25 cellular contexts compared by ENCODE assay signal in the genomic region with DNA sequence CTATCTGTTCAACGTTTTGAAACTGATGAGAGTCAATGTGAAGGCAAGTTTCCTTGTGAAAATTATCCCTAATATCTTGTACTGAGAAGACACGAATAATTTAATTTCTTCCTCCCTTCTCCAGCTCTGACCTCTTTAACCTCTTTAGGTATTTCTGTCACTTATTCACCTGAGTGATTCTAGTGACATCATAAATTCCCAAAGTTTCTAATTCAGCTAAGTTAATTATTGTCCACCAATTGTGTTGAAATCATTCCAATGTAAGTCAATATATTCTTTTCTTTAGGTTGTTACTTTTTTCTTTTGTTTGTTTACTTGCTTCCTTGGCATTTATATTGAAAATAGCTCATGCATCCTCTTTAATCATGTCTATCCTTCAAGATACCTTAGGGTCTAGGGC.
DNase-seq lines count a peak whose midpoint lies in the region; ATAC-seq, FAIRE-seq and TF ChIP-seq lines count a peak whose summit lies in the region.
"Had no signal": no experiment of that assay in that cellular context is flagged by ENCODE, and none has a peak within 500 bp of the region (broad histone marks: within the 10 kb centered on the region; RNA-seq: fewer than 3 reads in every experiment).

No MANE protein-coding gene starts in this region.

- no peaks in the 10 kb centered on the region for H3K27me3 ChIP-seq in suprapubic skin
- H3K27me3 ChIP-seq: BE2C, BLaER1 had no signal

- no peak for TF ChIP-seq CTCF in A549 (IDR thresholded peaks at IDR 0.05)
- TF ChIP-seq CTCF in suprapubic skin (IDR thresholded peaks at IDR 0.05), result no peak

- peaks cover 66% of the 10 kb centered on the region for H3K4me1 ChIP-seq in A549
- no peaks in the 10 kb centered on the region for H3K4me1 ChIP-seq in suprapubic skin
- H3K4me1 ChIP-seq: BE2C, BLaER1 had no signal

- no peaks in the 10 kb centered on the region for H3K27me3 Mint-ChIP-seq in activated T-helper 2 cell treated with anti-CD3 and anti-CD28 coated beads, Interferon-gamma antibody, Interleukin-2, Interleukin-4, amounts not matched to agents 10 μg/mL and 5 μg/mL and 100 μg/mL, durations not matched to agents 14 hours and 24 hours and 36 hours (ENCODE audit: low read depth)
- H3K27me3 Mint-ChIP-seq: CD4-positive, CD25-positive, alpha-beta regulatory T cell; CD8-positive, alpha-beta memory T cell had no signal

- no peak for FAIRE-seq in A549 (lab: Jason Lieb, UNC)
- peak; percentile 73 for FAIRE-seq in H54 (lab: Jason Lieb, UNC)
- FAIRE-seq: D721Med, G401.6, GM12891, GM19239 had no signal

- intact Hi-C loops in activated T-helper 2 cell treated with anti-CD3 and anti-CD28 coated beads, Interferon-gamma antibody, Interleukin-2, Interleukin-4, amounts not matched to agents 10 μg/mL and 5 μg/mL and 100 μg/mL, durations not matched to agents 14 hours and 24 hours and 36 hours (cut with micrococcal nuclease), result no loop called here

- no peaks in the 10 kb centered on the region for H3K9me3 Mint-ChIP-seq in activated T-helper 2 cell treated with anti-CD3 and anti-CD28 coated beads, Interferon-gamma antibody, Interleukin-2, Interleukin-4, amounts not matched to agents 10 μg/mL and 5 μg/mL and 100 μg/mL, durations not matched to agents 14 hours and 24 hours and 36 hours

- WGBS in A549 (ENCODE audit: missing lambda C conversion rate), result 59% methylated on average over 2 of the region's 2 CpGs
- 80% methylated on average over 2 of the region's 2 CpGs for WGBS in suprapubic skin

- H3K27ac ChIP-seq in A549, result peak overlapping the region in 1 of 2 experiments; percentile 36; a peak in 2 of 6 replicates
- no peak overlapping the region for H3K27ac ChIP-seq in suprapubic skin
- H3K27ac ChIP-seq: 22Rv1, BLaER1 had no signal

- no peaks in the 10 kb centered on the region for H3K9me3 ChIP-seq in A549
- H3K9me3 ChIP-seq in suprapubic skin, result no peaks in the 10 kb centered on the region
- H3K9me3 ChIP-seq: BE2C, BLaER1 had no signal

- no peaks in the 10 kb centered on the region for H3K36me3 ChIP-seq in suprapubic skin
- H3K36me3 ChIP-seq: BE2C, BLaER1 had no signal

- peak overlapping the region; percentile 16; the same call in 1 of the 3 replicates for H3K4me2 ChIP-seq in A549
- H3K4me2 ChIP-seq: BLaER1 had no signal

- CTCF ChIA-PET in A549 (lab: Yijun Ruan, JAX), result interaction anchor here (1.4 to 1.7 kb wide), 2 partner anchors 11 to 14 kb away, joined by 4 to 5 read pairs; no protein-coding TSS in a partner anchor

- no peaks in the 10 kb centered on the region for H3K36me3 Mint-ChIP-seq in activated T-helper 2 cell treated with anti-CD3 and anti-CD28 coated beads, Interferon-gamma antibody, Interleukin-2, Interleukin-4, amounts not matched to agents 10 μg/mL and 5 μg/mL and 100 μg/mL, durations not matched to agents 14 hours and 24 hours and 36 hours (ENCODE audit: low read depth)
- H3K36me3 Mint-ChIP-seq: CD14-positive monocyte; CD4-positive, alpha-beta memory T cell; CD4-positive, CD25-positive, alpha-beta regulatory T cell; CD8-positive, alpha-beta memory T cell had no signal

- no peak for DNase-seq in A549 (ENCODE audit: low read depth in 1 of 2, low spot score in 1 of 2)
- DNase-seq in H54 (ENCODE audit: insufficient read length, low spot score), result no peak
- DNase-seq in glomerular visceral epithelial cell (ENCODE audit: extremely low spot score), result peak; percentile 28
- DNase-seq in left kidney (ENCODE audit: low read depth, low spot score), result peak; percentile 22
- DNase-seq in NCI-H2227 treated with DMSO at 0.1 percent for 48 hours (lab: John Stamatoyannopoulos, UW), result no peak
- DNase-seq in suprapubic skin (ENCODE audit: low spot score in 2 of 2), result no peak
- no peak for DNase-seq in globus pallidus (ENCODE audit: low spot score)
- no peak for DNase-seq in activated T-helper 2 cell treated with anti-CD3 and anti-CD28 coated beads, Interferon-gamma antibody, Interleukin-2, Interleukin-4, amounts not matched to agents 10 μg/mL and 5 μg/mL and 100 μg/mL, durations not matched to agents 14 hours and 24 hours and 36 hours (ENCODE audit: low spot score)
- DNase-seq: ACHN; BE2C; C1 segment of cervical spinal cord; Calu3; CD4-positive, alpha-beta memory T cell; CD4-positive, CD25-positive, alpha-beta regulatory T cell; CD8-positive, alpha-beta memory T cell; COR-L47; DMS79 treated with DMSO at 0.1 percent for 48 hours; GF-D8 had no signal

- TF ChIP-seq RAD21 in A549 (conservative IDR thresholded peaks at IDR 0.05 in 1 of 2, IDR thresholded peaks at IDR 0.05 in 1 of 2), result no peak

- H3K4me3 ChIP-seq in A549 (no peak overlapping the region), suprapubic skin (no peak overlapping the region)
- H3K4me3 ChIP-seq: BLaER1 had no signal

- no peak for TF ChIP-seq EP300 in A549 (IDR thresholded peaks at IDR 0.05)
- TF ChIP-seq EP300 in suprapubic skin (IDR thresholded peaks at IDR 0.05), result no peak

- TF ChIP-seq POLR2A in A549 (IDR thresholded peaks at IDR 0.05; ENCODE audit: low read length) (no peak), H54 (IDR thresholded peaks at IDR 0.05; ENCODE audit: low read depth, low read length) (no peak), suprapubic skin (IDR thresholded peaks at IDR 0.05) (no peak)

- no peaks in the 10 kb centered on the region for H3K4me1 Mint-ChIP-seq in activated T-helper 2 cell treated with anti-CD3 and anti-CD28 coated beads, Interferon-gamma antibody, Interleukin-2, Interleukin-4, amounts not matched to agents 10 μg/mL and 5 μg/mL and 100 μg/mL, durations not matched to agents 14 hours and 24 hours and 36 hours (ENCODE audit: low read depth)
- H3K4me1 Mint-ChIP-seq: CD14-positive monocyte; CD4-positive, alpha-beta memory T cell; CD4-positive, CD25-positive, alpha-beta regulatory T cell; CD8-positive, alpha-beta memory T cell had no signal

- POLR2A ChIA-PET in A549 (lab: Yijun Ruan, JAX), result no interaction called here

- no peak for ATAC-seq in A549

- no peak overlapping the region for H3K27ac Mint-ChIP-seq in activated T-helper 2 cell treated with anti-CD3 and anti-CD28 coated beads, Interferon-gamma antibody, Interleukin-2, Interleukin-4, amounts not matched to agents 10 μg/mL and 5 μg/mL and 100 μg/mL, durations not matched to agents 14 hours and 24 hours and 36 hours
- H3K27ac Mint-ChIP-seq: CD14-positive monocyte; CD4-positive, alpha-beta memory T cell; CD4-positive, CD25-positive, alpha-beta regulatory T cell; CD8-positive, alpha-beta memory T cell had no signal

- no peak overlapping the region for H3K4me3 Mint-ChIP-seq in activated T-helper 2 cell treated with anti-CD3 and anti-CD28 coated beads, Interferon-gamma antibody, Interleukin-2, Interleukin-4, amounts not matched to agents 10 μg/mL and 5 μg/mL and 100 μg/mL, durations not matched to agents 14 hours and 24 hours and 36 hours (ENCODE audit: low read depth)
- H3K4me3 Mint-ChIP-seq: CD14-positive monocyte; CD4-positive, alpha-beta memory T cell; CD4-positive, CD25-positive, alpha-beta regulatory T cell; CD8-positive, alpha-beta memory T cell had no signal

TF ChIP-seq in A549, 52 proteins besides CTCF, POLR2A, EP300 and RAD21:
- no peak for TF ChIP-seq RNF2 (IDR thresholded peaks at IDR 0.05; ENCODE audit: borderline replicate concordance, low read depth)
- TF ChIP-seq MAFK (IDR thresholded peaks at IDR 0.05; ENCODE audit: partially characterized antibody), result no peak
- TF ChIP-seq CBX2 (IDR thresholded peaks at IDR 0.05; ENCODE audit: borderline replicate concordance, low read depth), result no peak
- TF ChIP-seq RARB (CRISPR knock-in tag; IDR thresholded peaks at IDR 0.05), result no peak
- TF ChIP-seq FOXS1 (CRISPR knock-in tag; IDR thresholded peaks at IDR 0.05), result no peak
- no peak for TF ChIP-seq JUN (IDR thresholded peaks at IDR 0.05)
- no peak for TF ChIP-seq TFCP2L1 (CRISPR knock-in tag; IDR thresholded peaks at IDR 0.05)
- no peak for TF ChIP-seq HOXB5 (CRISPR knock-in tag; IDR thresholded peaks at IDR 0.05)
- TF ChIP-seq MAZ (IDR thresholded peaks at IDR 0.05; ENCODE audit: borderline replicate concordance, low read depth, low read length), result no peak
- TF ChIP-seq NPAS2 (CRISPR knock-in tag; IDR thresholded peaks at IDR 0.05; ENCODE audit: borderline replicate concordance), result no peak
- TF ChIP-seq, protein P1, sequence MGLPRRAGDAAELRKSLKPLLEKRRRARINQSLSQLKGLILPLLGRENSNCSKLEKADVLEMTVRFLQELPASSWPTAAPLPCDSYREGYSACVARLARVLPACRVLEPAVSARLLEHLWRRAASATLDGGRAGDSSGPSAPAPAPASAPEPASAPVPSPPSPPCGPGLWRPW (IDR thresholded peaks at IDR 0.05), result no peak
- no peak for TF ChIP-seq RCOR1 (IDR thresholded peaks at IDR 0.05; ENCODE audit: low read depth, low read length)

Comparison
In these comparisons a context has a peak if more than half of its experiments do, and no peak if none do; other contexts are left out.
1. DNase-seq: peak in glomerular visceral epithelial cell (single experiment) and left kidney (single experiment); none in A549 (0 of 2), H54 (single experiment), NCI-H2227 treated with DMSO at 0.1 percent for 48 hours (single experiment), suprapubic skin (0 of 2), globus pallidus (single experiment) and activated T-helper 2 cell treated with anti-CD3 and anti-CD28 coated beads, Interferon-gamma antibody, Interleukin-2, Interleukin-4, amounts not matched to agents 10 μg/mL and 5 μg/mL and 100 μg/mL, durations not matched to agents 14 hours and 24 hours and 36 hours (single experiment).